In genomic region chr6:114125597-114125996, GRCh38 we compare ENCODE assay signal across 15 cellular contexts.
DNase-seq lines count a peak whose midpoint lies in the region; ATAC-seq lines count a peak whose summit lies in the region.
"Had no signal": no experiment of that assay in that cellular context is flagged by ENCODE, and none has a peak within 500 bp of the region (broad histone marks: within the 10 kb centered on the region; RNA-seq: fewer than 3 reads in every experiment).

No MANE protein-coding gene starts in this region.

- no peak overlapping the region for H3K4me3 ChIP-seq in mesendoderm (ENCODE audit: low read length)
- H3K4me3 ChIP-seq: BLaER1 treated with 17β-estradiol and CSF1 and Interleukin-3, amounts not matched to agents 10 nM and 100 nM had no signal

- no peak overlapping the region for H3K27ac ChIP-seq in mesendoderm (ENCODE audit: low read depth, low read length)
- H3K27ac ChIP-seq: BLaER1 treated with 17β-estradiol and CSF1 and Interleukin-3, amounts not matched to agents 10 nM and 100 nM; C4-2B had no signal

- no peaks in the 10 kb centered on the region for H3K79me1 ChIP-seq in mesendoderm (ENCODE audit: low read length)

- no peak overlapping the region for H3K9ac ChIP-seq in mesendoderm (ENCODE audit: low read length)
- H3K9ac ChIP-seq: BLaER1 treated with 17β-estradiol and CSF1 and Interleukin-3, amounts not matched to agents 10 nM and 100 nM had no signal

- no peak overlapping the region for H3K23ac ChIP-seq in mesendoderm (ENCODE audit: low read length)

- no peak overlapping the region for H3K56ac ChIP-seq in mesendoderm (ENCODE audit: low read length)

- no peaks in the 10 kb centered on the region for H3K36me3 ChIP-seq in mesendoderm (ENCODE audit: control insufficient read depth, insufficient read depth, low read length)
- H3K36me3 ChIP-seq: BLaER1 treated with 17β-estradiol and CSF1 and Interleukin-3, amounts not matched to agents 10 nM and 100 nM had no signal

- H4K8ac ChIP-seq in mesendoderm (ENCODE audit: low read depth, low read length): no peak overlapping the region

- H4K5ac ChIP-seq in mesendoderm (ENCODE audit: low read length): no peak overlapping the region

- no peak overlapping the region for H2BK15ac ChIP-seq in mesendoderm (replicated peaks; ENCODE audit: low read depth)

- ATAC-seq in GM21786 (IDR thresholded peaks at IDR 0.05; ENCODE audit: unreplicated experiment) (no peak), HG03442 (IDR thresholded peaks at IDR 0.05; ENCODE audit: unreplicated experiment) (no peak)
- ATAC-seq: CD8-positive, alpha-beta T cell had no signal

- no peak overlapping the region for H2BK5ac ChIP-seq in mesendoderm (ENCODE audit: low read length)

- H2AK5ac ChIP-seq in mesendoderm (ENCODE audit: low read length): no peak overlapping the region

- H2BK120ac ChIP-seq in mesendoderm (ENCODE audit: low read depth, low read length): no peak overlapping the region

- WGBS in mesendoderm (ENCODE audit: extremely low coverage, insufficient coverage, low lambda C conversion rate): no CpG with 5 or more reads among the region's 3 CpGs

- DNase-seq in NCI-H526 treated with DMSO at 0.1 percent for 48 hours (lab: John Stamatoyannopoulos, UW) (peak; percentile 41), mesendoderm (no peak), AML-193 (lab: John Stamatoyannopoulos, UW) (no peak)
- DNase-seq: 8988T; ACHN; Caco-2; Calu3; CD4-positive, alpha-beta T cell; CD8-positive, alpha-beta T cell; DMS79 treated with DMSO at 0.1 percent for 48 hours; GF-D8 had no signal

- peaks cover 6% of the 10 kb centered on the region for H3K4me1 ChIP-seq in mesendoderm (ENCODE audit: control insufficient read depth, low read depth, low read length)
- H3K4me1 ChIP-seq: BLaER1 treated with 17β-estradiol and CSF1 and Interleukin-3, amounts not matched to agents 10 nM and 100 nM had no signal

- H3K4ac ChIP-seq in mesendoderm (ENCODE audit: low read depth, low read length): no peak overlapping the region

- no peaks in the 10 kb centered on the region for H3K79me2 ChIP-seq in mesendoderm (ENCODE audit: control insufficient read depth, insufficient read depth, low read length)

- H3K27me3 ChIP-seq in mesendoderm (ENCODE audit: insufficient read depth, low read length, poor library complexity): no peaks in the 10 kb centered on the region
- H3K27me3 ChIP-seq: BLaER1 treated with 17β-estradiol and CSF1 and Interleukin-3, amounts not matched to agents 10 nM and 100 nM had no signal

- H3K4me2 ChIP-seq in mesendoderm (ENCODE audit: low read length): no peak overlapping the region
- H3K4me2 ChIP-seq: BLaER1 treated with 17β-estradiol and CSF1 and Interleukin-3, amounts not matched to agents 10 nM and 100 nM had no signal

- H3K18ac ChIP-seq in mesendoderm (ENCODE audit: low read length): peak overlapping the region; percentile 75
